In genomic region chr14:101446387-101446969, GRCh38 we compare ENCODE assay signal across 15 cellular contexts.
A peak's percentile ranks its signal among the peaks of the same experiment; 100 is the strongest.
DNase-seq lines count a peak whose midpoint lies in the region; ATAC-seq and TF ChIP-seq lines count a peak whose summit lies in the region.
"Had no signal": no experiment of that assay in that cellular context is flagged by ENCODE, and none has a peak within 500 bp of the region (broad histone marks: within the 10 kb centered on the region; RNA-seq: fewer than 3 reads in every experiment).

No MANE protein-coding gene starts in this region.

- no peak overlapping the region for H3K4me3 Mint-ChIP-seq in stimulated activated memory B cell treated with anti-CD40 and anti-IgM and Interleukin-4, amounts not matched to agents 10 μg/mL and 1 μg/mL and 100 μg/mL, for 72 hours
- H3K4me3 Mint-ChIP-seq: CD4-positive, alpha-beta memory T cell; HFFc6 had no signal

- H3K4me1 ChIP-seq in DND-41 (ENCODE audit: insufficient read depth, low read length) (peaks cover 22% of the 10 kb centered on the region), lung (ENCODE audit: control insufficient read depth in 2 of 2, insufficient read depth in 2 of 2, low read length in 2 of 2) (no peaks in the 10 kb centered on the region)
- H3K4me1 ChIP-seq: BE2C had no signal

- no peak overlapping the region for H3K27ac ChIP-seq in DND-41 (ENCODE audit: low read length)
- no peak overlapping the region for H3K27ac ChIP-seq in lung (ENCODE audit: low read depth in 1 of 2, low read length in 1 of 2)
- H3K27ac ChIP-seq: C4-2B had no signal

- H3K27me3 Mint-ChIP-seq in stimulated activated memory B cell treated with anti-CD40 and anti-IgM and Interleukin-4, amounts not matched to agents 10 μg/mL and 1 μg/mL and 100 μg/mL, for 72 hours: peaks cover 23% of the 10 kb centered on the region

- TF ChIP-seq CTCF in DND-41 (IDR thresholded peaks at IDR 0.05; ENCODE audit: borderline replicate concordance, extremely low read depth, low read length, poor library complexity, severe bottlenecking) (no peak), lung (IDR thresholded peaks at IDR 0.05; ENCODE audit: control extremely low read depth, extremely low read depth) (no peak)

- H3K9ac ChIP-seq in DND-41 (ENCODE audit: low read depth, low read length): no peak overlapping the region

- H3K4me3 ChIP-seq in DND-41 (ENCODE audit: low read depth in 1 of 2, low read length in 2 of 2): no peak overlapping the region
- H3K4me3 ChIP-seq in Jurkat, Clone E6-1 (ENCODE audit: low read length): no peak overlapping the region
- no peak overlapping the region for H3K4me3 ChIP-seq in lung
- H3K4me3 ChIP-seq: A549 had no signal

- peak; percentile 20 for DNase-seq in DND-41
- peak; percentile 89 for DNase-seq in Jurkat, Clone E6-1 (ENCODE audit: low read depth, low spot score)
- DNase-seq in lung (ENCODE audit: low spot score): peak; percentile 26
- no peak for DNase-seq in activated CD4-positive, alpha-beta T cell treated with anti-CD3 and anti-CD28 coated beads, Interleukin-2, amount 50 U/mL, for 48 hours
- DNase-seq: BE2C; CD4-positive, alpha-beta memory T cell; DMS79; EL; HCEC 1CT; HFFc6 had no signal

- peaks cover 69% of the 10 kb centered on the region for H3K27me3 ChIP-seq in DND-41 (ENCODE audit: insufficient read depth, low read length, poor library complexity)
- H3K27me3 ChIP-seq in lung (ENCODE audit: control insufficient read depth, insufficient read depth): no peaks in the 10 kb centered on the region
- H3K27me3 ChIP-seq: BE2C had no signal

- WGBS in lung, 2 donors: 82 to 90% methylated on average over 10 of the region's 10 CpGs

- H3K36me3 Mint-ChIP-seq in stimulated activated memory B cell treated with anti-CD40 and anti-IgM and Interleukin-4, amounts not matched to agents 10 μg/mL and 1 μg/mL and 100 μg/mL, for 72 hours: no peaks in the 10 kb centered on the region
- H3K36me3 Mint-ChIP-seq: CD4-positive, alpha-beta memory T cell had no signal

- H3K36me3 ChIP-seq in DND-41 (ENCODE audit: insufficient read depth, low read length): no peaks in the 10 kb centered on the region
- H3K36me3 ChIP-seq in lung (ENCODE audit: control insufficient read depth in 2 of 2, insufficient read depth in 2 of 2, low read length in 2 of 2): no peaks in the 10 kb centered on the region
- H3K36me3 ChIP-seq: BE2C had no signal

- no peak for ATAC-seq in DND-41 (ENCODE audit: insufficient read depth, low read depth)
- ATAC-seq in lung (ENCODE audit: insufficient read depth, low FRiP score): no peak
- ATAC-seq in stimulated activated memory B cell treated with anti-CD40 and anti-IgM and Interleukin-4, amounts not matched to agents 10 μg/mL and 1 μg/mL and 100 μg/mL, for 72 hours: peak; percentile 12
- no peak for ATAC-seq in GM21447 (IDR thresholded peaks at IDR 0.05; ENCODE audit: unreplicated experiment)
- ATAC-seq: A549, HepG2 had no signal

- H4K20me1 ChIP-seq in DND-41 (ENCODE audit: insufficient read depth, low read length): peaks cover 41% of the 10 kb centered on the region

- no peak overlapping the region for H3K27ac Mint-ChIP-seq in stimulated activated memory B cell treated with anti-CD40 and anti-IgM and Interleukin-4, amounts not matched to agents 10 μg/mL and 1 μg/mL and 100 μg/mL, for 72 hours
- H3K27ac Mint-ChIP-seq: CD4-positive, alpha-beta memory T cell; HFFc6 had no signal

- no peaks in the 10 kb centered on the region for H3K4me1 Mint-ChIP-seq in stimulated activated memory B cell treated with anti-CD40 and anti-IgM and Interleukin-4, amounts not matched to agents 10 μg/mL and 1 μg/mL and 100 μg/mL, for 72 hours

- no peaks in the 10 kb centered on the region for H3K79me2 ChIP-seq in DND-41 (ENCODE audit: insufficient read depth, low read length)

- H2AFZ ChIP-seq in DND-41 (ENCODE audit: low read depth, low read length): no peak overlapping the region

- peaks cover 3% of the 10 kb centered on the region for H3K9me3 Mint-ChIP-seq in stimulated activated memory B cell treated with anti-CD40 and anti-IgM and Interleukin-4, amounts not matched to agents 10 μg/mL and 1 μg/mL and 100 μg/mL, for 72 hours
- H3K9me3 Mint-ChIP-seq: HFFc6 had no signal

- H3K9me3 ChIP-seq in DND-41 (ENCODE audit: insufficient read depth, low read length, severe bottlenecking) (no peaks in the 10 kb centered on the region), lung (ENCODE audit: control insufficient read depth in 2 of 2, insufficient read depth in 1 of 2, low read length in 1 of 2) (peaks cover 0 to 2% of the 10 kb centered on the region in 2 donors)
- H3K9me3 ChIP-seq: A549, BE2C had no signal

- H3K4me2 ChIP-seq in DND-41 (ENCODE audit: insufficient read depth, low read length): no peak overlapping the region
- H3K4me2 ChIP-seq: A549 had no signal

Comparison
In these comparisons a context has a peak if more than half of its experiments do, and no peak if none do; other contexts are left out.
1. DNase-seq: peak in DND-41 (single experiment), Jurkat, Clone E6-1 (single experiment) and lung (single experiment); none in activated CD4-positive, alpha-beta T cell treated with anti-CD3 and anti-CD28 coated beads, Interleukin-2, amount 50 U/mL, for 48 hours (0 of 2).